Comparison of ENCODE assay signal across 8 cellular contexts in genomic region chr5:134175874-134176522, GRCh38. TPM values are rescaled to one million over a fixed set of nuclear protein-coding genes. Genes with fewer than 3 reads are reported as not detected.
A peak's percentile ranks its signal among the peaks of the same experiment; 100 is the strongest.
DNase-seq lines count a peak whose midpoint lies in the region; ATAC-seq and TF ChIP-seq lines count a peak whose summit lies in the region.

No MANE protein-coding gene starts in this region.

- H3K36me3 ChIP-seq in CD8-positive, alpha-beta T cell (ENCODE audit: insufficient read depth, low read length): peaks cover 13% of the 10 kb centered on the region
- H3K36me3 ChIP-seq in osteoblast (ENCODE audit: insufficient read depth, low read length): peaks cover 29% of the 10 kb centered on the region

- H3K27ac ChIP-seq in CD8-positive, alpha-beta T cell (ENCODE audit: low read depth, low read length): peak overlapping the region; percentile 98
- peak overlapping the region; percentile 97 for H3K27ac ChIP-seq in osteoblast (ENCODE audit: low read depth, low read length)

- peaks cover 40% of the 10 kb centered on the region for H3K4me1 Mint-ChIP-seq in CD8-positive, alpha-beta T cell (ENCODE audit: low read depth)
- peaks cover 35% of the 10 kb centered on the region for H3K4me1 Mint-ChIP-seq in activated CD4-positive, alpha-beta memory T cell treated with anti-CD3 and anti-CD28 coated beads, Interleukin-2, amount 10 ng/mL, durations not matched to agents 7 days and 5 days

- no peaks in the 10 kb centered on the region for H3K27me3 ChIP-seq in CD8-positive, alpha-beta T cell (ENCODE audit: insufficient read depth, low read length)
- H3K27me3 ChIP-seq in osteoblast (ENCODE audit: insufficient read depth, low read length): no peaks in the 10 kb centered on the region

- H3K4me1 ChIP-seq in CD8-positive, alpha-beta T cell (ENCODE audit: insufficient read depth, low read length): peaks cover 38% of the 10 kb centered on the region
- peaks cover 26% of the 10 kb centered on the region for H3K4me1 ChIP-seq in osteoblast (ENCODE audit: insufficient read depth, low read length)

- peaks cover 37% of the 10 kb centered on the region for H3K36me3 Mint-ChIP-seq in CD8-positive, alpha-beta T cell
- peaks cover 27% of the 10 kb centered on the region for H3K36me3 Mint-ChIP-seq in activated CD4-positive, alpha-beta memory T cell treated with anti-CD3 and anti-CD28 coated beads, Interleukin-2, amount 10 ng/mL, durations not matched to agents 7 days and 5 days (ENCODE audit: low read depth)

- no peaks in the 10 kb centered on the region for H3K9me3 Mint-ChIP-seq in CD8-positive, alpha-beta T cell
- no peaks in the 10 kb centered on the region for H3K9me3 Mint-ChIP-seq in activated CD4-positive, alpha-beta memory T cell treated with anti-CD3 and anti-CD28 coated beads, Interleukin-2, amount 10 ng/mL, durations not matched to agents 7 days and 5 days

- H3K4me2 ChIP-seq in osteoblast (ENCODE audit: insufficient read depth, low read length): peak overlapping the region; percentile 99

- H3K27me3 Mint-ChIP-seq in CD8-positive, alpha-beta T cell (ENCODE audit: low read depth): no peaks in the 10 kb centered on the region
- H3K27me3 Mint-ChIP-seq in activated CD4-positive, alpha-beta memory T cell treated with anti-CD3 and anti-CD28 coated beads, Interleukin-2, amount 10 ng/mL, durations not matched to agents 7 days and 5 days: peaks cover 6% of the 10 kb centered on the region

- peak overlapping the region; percentile 98 for H3K4me3 ChIP-seq in CD8-positive, alpha-beta T cell (ENCODE audit: low read depth, low read length)
- H3K4me3 ChIP-seq in foreskin fibroblast (ENCODE audit: low read depth in 1 of 2, low read length in 2 of 2) (peak overlapping the region; percentile 85 to 95), osteoblast (ENCODE audit: insufficient read depth, low read length) (peak overlapping the region; percentile 96)

- H3K79me2 ChIP-seq in osteoblast (ENCODE audit: insufficient read depth, low read length): peaks cover 59% of the 10 kb centered on the region

- H2AFZ ChIP-seq in osteoblast (ENCODE audit: low read length): no peak overlapping the region

- H3K9me3 ChIP-seq in CD8-positive, alpha-beta T cell (ENCODE audit: low read length): no peaks in the 10 kb centered on the region
- H3K9me3 ChIP-seq in osteoblast (ENCODE audit: low read depth, low read length): no peaks in the 10 kb centered on the region

- ATAC-seq in CD8-positive, alpha-beta T cell: peak; percentile 6
- peak; percentile 14 for ATAC-seq in GM19438 (IDR thresholded peaks at IDR 0.05; ENCODE audit: low read depth, unreplicated experiment)

- H3K27ac Mint-ChIP-seq in CD8-positive, alpha-beta T cell: peak overlapping the region; percentile 99
- H3K27ac Mint-ChIP-seq in activated CD4-positive, alpha-beta memory T cell treated with anti-CD3 and anti-CD28 coated beads, Interleukin-2, amount 10 ng/mL, durations not matched to agents 7 days and 5 days: peak overlapping the region; percentile 97

- peaks cover 48% of the 10 kb centered on the region for H4K20me1 ChIP-seq in osteoblast (ENCODE audit: insufficient read depth, low read length)

- H3K4me3 Mint-ChIP-seq in CD8-positive, alpha-beta T cell: peak overlapping the region; percentile 98
- H3K4me3 Mint-ChIP-seq in activated CD4-positive, alpha-beta memory T cell treated with anti-CD3 and anti-CD28 coated beads, Interleukin-2, amount 10 ng/mL, durations not matched to agents 7 days and 5 days: peak overlapping the region; percentile 80

- POLR2A ChIA-PET in CD8-positive, alpha-beta T cell (lab: Charles Lee): interaction anchor here (0.6 to 4.4 kb wide), 26 partner anchors 8 to 1124 kb away, joined by 3 to 57 read pairs (median 5); partner anchors contain the start of genes HSPA4, PCBD2, PPP2CA and TCF7
- POLR2A ChIA-PET in activated CD4-positive, alpha-beta memory T cell treated with anti-CD3 and anti-CD28 coated beads, Interleukin-2, amount 10 ng/mL, durations not matched to agents 7 days and 5 days (lab: Charles Lee): interaction anchor here (0.6 to 4.0 kb wide), 43 partner anchors 9 to 1223 kb away, joined by 3 to 118 read pairs (median 5); partner anchors contain the start of genes CDKN2AIPNL, DDX46, JADE2 and PPP2CA

- CTCF ChIA-PET in CD8-positive, alpha-beta T cell (lab: Charles Lee): interaction anchor here (0.5 to 2.9 kb wide), 5 partner anchors 9 to 485 kb away, joined by 3 to 14 read pairs (median 4); no protein-coding TSS in a partner anchor
- CTCF ChIA-PET in activated CD4-positive, alpha-beta memory T cell treated with anti-CD3 and anti-CD28 coated beads, Interleukin-2, amount 10 ng/mL, durations not matched to agents 7 days and 5 days (lab: Charles Lee): interaction anchor here (0.8 to 2.1 kb wide), 3 partner anchors 49 to 563 kb away, joined by 3 to 16 read pairs (median 3); partner anchors contain the start of gene PPP2CA

- intact Hi-C loops in CD8-positive, alpha-beta T cell (cut with DNase I, micrococcal nuclease): loop anchor here (2.0 to 10.0 kb wide), 8 partner anchors 15 to 349 kb away; partner anchors contain the start of genes UBE2B (in 2 of the 2), C5orf15 (in 1 of the 2), CDKN2AIPNL (in 1 of the 2) and JADE2 (in 1 of the 2)

- peak in 1 of 7 experiments; percentile 15 for DNase-seq in CD8-positive, alpha-beta T cell
- DNase-seq in HuH-7.5 (ENCODE audit: low spot score) (peak; percentile 13), foreskin fibroblast (peak in 1 of 2 donors; percentile 46), osteoblast (ENCODE audit: insufficient read length, low spot score, missing footprints) (no peak), KG1 (lab: John Stamatoyannopoulos, UW) (no peak), occipital lobe (lab: John Stamatoyannopoulos, UW) (no peak)
- peak; percentile 52 for DNase-seq in activated CD4-positive, alpha-beta memory T cell treated with anti-CD3 and anti-CD28 coated beads, Interleukin-2, amount 10 ng/mL, durations not matched to agents 7 days and 5 days

- no peak for TF ChIP-seq CTCF in CD8-positive, alpha-beta T cell (IDR thresholded peaks at IDR 0.05)
- TF ChIP-seq CTCF in foreskin fibroblast (IDR thresholded peaks at IDR 0.05; ENCODE audit: low read depth, low read length) (no peak), osteoblast (IDR thresholded peaks at IDR 0.05; ENCODE audit: extremely low read depth, low read depth, low read length) (no peak)

RNA-seq across cellular contexts. Expression of gene SKP1, which starts 0.8 kb away (rescaled TPM):
- 100 to 1,000 TPM; 290 to 301 TPM for total RNA-seq in CD8-positive, alpha-beta T cell
- 100 to 1,000 TPM; 197 to 205 TPM for total RNA-seq in activated CD4-positive, alpha-beta memory T cell treated with anti-CD3 and anti-CD28 coated beads, Interleukin-2, amount 10 ng/mL, durations not matched to agents 7 days and 5 days
- total RNA-seq in osteoblast (123 and 145 TPM in 2 replicates), occipital lobe (178 TPM)

RNA-seq across cellular contexts. Expression of gene PPP2CA, which starts 49.9 kb away (rescaled TPM):
- 100 to 1,000 TPM; 233 to 260 TPM for total RNA-seq in CD8-positive, alpha-beta T cell
- total RNA-seq in activated CD4-positive, alpha-beta memory T cell treated with anti-CD3 and anti-CD28 coated beads, Interleukin-2, amount 10 ng/mL, durations not matched to agents 7 days and 5 days: 100 to 1,000 TPM; 146 to 156 TPM
- total RNA-seq in osteoblast (44.2 and 55.4 TPM in 2 replicates), occipital lobe (128 TPM)

Comparison
In these comparisons a context has a peak if more than half of its experiments do, and no peak if none do; other contexts are left out.
1. DNase-seq: peak in HuH-7.5 (single experiment) and activated CD4-positive, alpha-beta memory T cell treated with anti-CD3 and anti-CD28 coated beads, Interleukin-2, amount 10 ng/mL, durations not matched to agents 7 days and 5 days (single experiment); none in osteoblast (single experiment), KG1 (single experiment) and occipital lobe (single experiment).
2. Peak in every context shown above with its lines, with median percentiles within 50 percentile points of each other: H3K4me3 ChIP-seq.